In genomic region chr1:4028139-4028501, GRCh38 we compare ENCODE assay signal across 21 cellular contexts.
"Had no signal": no experiment of that assay in that cellular context is flagged by ENCODE, and none has a peak within 500 bp of the region (broad histone marks: within the 10 kb centered on the region; RNA-seq: fewer than 3 reads in every experiment).

No MANE protein-coding gene starts in this region.

- H3K4me1 Mint-ChIP-seq: natural killer cell, neural crest cell had no signal

- H3K27ac ChIP-seq: epithelial cell of prostate, esophagus squamous epithelium, gastroesophageal sphincter, tibial artery, upper lobe of right lung, vagina had no signal

- H3K4me3 ChIP-seq: esophagus squamous epithelium, gastroesophageal sphincter, mucosa of descending colon, tibial artery, upper lobe of right lung, vagina had no signal

- H3K36me3 ChIP-seq: esophagus squamous epithelium, gastroesophageal sphincter, tibial artery, upper lobe of right lung, vagina had no signal

- FAIRE-seq: small intestine had no signal

- H3K27me3 ChIP-seq: vagina had no signal

- H3K36me3 Mint-ChIP-seq: natural killer cell had no signal

- H3K9me3 ChIP-seq: esophagus squamous epithelium, mucosa of descending colon, tibial artery, upper lobe of right lung, vagina had no signal

- H3K4me1 ChIP-seq: esophagus squamous epithelium, gastroesophageal sphincter, tibial artery, upper lobe of right lung, vagina had no signal

- H3K27ac Mint-ChIP-seq: dendritic cell treated with granulocyte-macrophage colony-stimulating factor and Interleukin-4, amounts not matched to agents 40 ng/mL and 50 ng/mL, for 4 days; effector memory CD8-positive, alpha-beta T cell; natural killer cell; stimulated activated naive CD8-positive, alpha-beta T cell treated with anti-CD3 and anti-CD28 coated beads, Interleukin-15, Interleukin-2, amounts not matched to agents 100 ng/mL and 50 ng/mL, for 24 hours had no signal

- DNase-seq: effector memory CD8-positive, alpha-beta T cell; esophagus squamous epithelium; foreskin fibroblast; glutamatergic neuron; islet precursor cell; mammary epithelial cell; natural killer cell; posterior cingulate gyrus; small intestine; stimulated activated CD4-positive, alpha-beta T cell treated with anti-CD3 and anti-CD28 coated beads, Interleukin-12 subunit alpha, Interleukin-12 subunit beta, amount 100 ng/mL, for 4 hours; stimulated activated CD4-positive, alpha-beta T cell treated with anti-CD3 and anti-CD28 coated beads, Interleukin-2, amount 100 ng/mL, for 48 hours; tibial artery; upper lobe of right lung had no signal

- H3K4me3 Mint-ChIP-seq: dendritic cell treated with granulocyte-macrophage colony-stimulating factor and Interleukin-4, amounts not matched to agents 40 ng/mL and 50 ng/mL, for 4 days; effector memory CD8-positive, alpha-beta T cell; natural killer cell; neural crest cell; stimulated activated naive CD8-positive, alpha-beta T cell treated with anti-CD3 and anti-CD28 coated beads, Interleukin-15, Interleukin-2, amounts not matched to agents 100 ng/mL and 50 ng/mL, for 24 hours had no signal

- ATAC-seq: gastroesophageal sphincter, left lobe of liver, natural killer cell, upper lobe of right lung had no signal
